In genomic region chr11:12968836-12969235, GRCh38 we compare ENCODE assay signal across 24 cellular contexts. TPM values are rescaled to one million over a fixed set of nuclear protein-coding genes. Genes with fewer than 3 reads are reported as not detected.
"Had no signal": no experiment of that assay in that cellular context is flagged by ENCODE, and none has a peak within 500 bp of the region (broad histone marks: within the 10 kb centered on the region; RNA-seq: fewer than 3 reads in every experiment).

No MANE protein-coding gene starts in this region.

- H3K27me3 ChIP-seq: adrenal gland, ascending aorta, colonic mucosa, dorsolateral prefrontal cortex, testis, vagina had no signal

- H3K27ac ChIP-seq: adrenal gland, ascending aorta, colonic mucosa, dorsolateral prefrontal cortex, testis, vagina, WERI-Rb-1 had no signal

- H3K36me3 Mint-ChIP-seq: activated naive CD8-positive, alpha-beta T cell; naive B cell; stimulated activated naive B cell treated with anti-CD40 and anti-IgM and Interleukin-4, amounts not matched to agents 10 μg/mL and 1 μg/mL and 100 μg/mL, for 72 hours; T-cell; type B pancreatic cell had no signal

- H3K27ac Mint-ChIP-seq: activated naive CD8-positive, alpha-beta T cell; effector memory CD8-positive, alpha-beta T cell; naive B cell; stimulated activated naive B cell treated with anti-CD40 and anti-IgM and Interleukin-4, amounts not matched to agents 10 μg/mL and 1 μg/mL and 100 μg/mL, for 72 hours; T-cell; T-helper 2 cell treated with Interferon-gamma antibody and Interleukin-4, amounts not matched to agents 5 μg/mL and 100 μg/mL, for 36 hours; type B pancreatic cell had no signal

- H3K9me3 ChIP-seq: adrenal gland, ascending aorta, colonic mucosa, testis, vagina had no signal

- ATAC-seq: effector memory CD8-positive, alpha-beta T cell; stimulated activated naive B cell treated with anti-CD40 and anti-IgM and Interleukin-4, amounts not matched to agents 10 μg/mL and 1 μg/mL and 100 μg/mL, for 72 hours; T-cell had no signal

- DNase-seq: activated CD4-positive, alpha-beta T cell treated with anti-CD3 and anti-CD28 coated beads for 1 hour; activated T-cell treated with anti-CD3 and anti-CD28 coated beads, Interleukin-2, amount 50 U/mL, for 1 hour; adrenal gland; colonic mucosa; dorsolateral prefrontal cortex; effector memory CD8-positive, alpha-beta T cell; mesendoderm; naive B cell; retina; stimulated activated CD4-positive, alpha-beta T cell treated with anti-CD3 and anti-CD28 coated beads, Interleukin-2, amount 100 ng/mL, for 48 hours; stimulated activated CD8-positive, alpha-beta memory T cell treated with anti-CD3 and anti-CD28 coated beads, Interleukin-4, amount 100 ng/mL, for 48 hours; stimulated activated naive B cell treated with anti-CD40 and anti-IgM and Interleukin-4, amounts not matched to agents 10 μg/mL and 1 μg/mL and 100 μg/mL, for 72 hours; T-cell; testis; WERI-Rb-1 had no signal

- H3K4me3 Mint-ChIP-seq: activated naive CD8-positive, alpha-beta T cell; effector memory CD8-positive, alpha-beta T cell; naive B cell; neural crest cell; stimulated activated naive B cell treated with anti-CD40 and anti-IgM and Interleukin-4, amounts not matched to agents 10 μg/mL and 1 μg/mL and 100 μg/mL, for 72 hours; T-cell; T-helper 2 cell treated with Interferon-gamma antibody and Interleukin-4, amounts not matched to agents 5 μg/mL and 100 μg/mL, for 36 hours; type B pancreatic cell had no signal

- H3K4me1 Mint-ChIP-seq: naive B cell, T-cell had no signal

- H3K9me3 Mint-ChIP-seq: effector memory CD8-positive, alpha-beta T cell; neural crest cell; stimulated activated naive B cell treated with anti-CD40 and anti-IgM and Interleukin-4, amounts not matched to agents 10 μg/mL and 1 μg/mL and 100 μg/mL, for 72 hours; T-cell; T-helper 2 cell treated with Interferon-gamma antibody and Interleukin-4, amounts not matched to agents 5 μg/mL and 100 μg/mL, for 36 hours; type B pancreatic cell had no signal

- H3K4me1 ChIP-seq: adrenal gland, ascending aorta, colonic mucosa, testis, vagina had no signal

- H3K36me3 ChIP-seq: adrenal gland, ascending aorta, colonic mucosa, vagina, WERI-Rb-1 had no signal

- FAIRE-seq: endothelial cell of umbilical vein, TTC549 had no signal

- H3K4me3 ChIP-seq: adrenal gland, ascending aorta, colonic mucosa, dorsolateral prefrontal cortex, testis, vagina had no signal

RNA-seq across cellular contexts. Expression of gene RASSF10, which starts 40.3 kb away (rescaled TPM):
- total RNA-seq: adrenal gland, ascending aorta, endothelial cell of umbilical vein, fibroblast of villous mesenchyme, T-cell had no signal
